20 cellular contexts compared by ENCODE assay signal in the genomic region with DNA sequence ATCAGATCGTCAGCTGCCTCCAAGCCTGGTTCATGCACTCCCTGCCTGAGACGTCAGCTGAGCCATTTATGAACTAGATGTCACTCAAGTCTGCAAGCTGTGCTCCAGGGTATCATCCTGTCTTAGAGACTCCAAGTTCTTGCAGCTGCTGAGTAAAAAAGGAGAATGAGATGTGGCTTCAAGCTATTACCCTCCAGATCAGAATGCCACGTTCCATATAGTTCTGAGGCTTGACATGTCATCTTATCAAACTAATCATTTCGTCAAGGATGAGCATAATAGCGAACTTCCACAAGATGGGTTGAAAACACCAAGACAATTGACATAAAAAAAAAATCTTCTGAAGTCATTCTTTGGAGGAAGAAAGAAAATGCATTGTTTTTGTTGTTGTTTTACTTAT.
"Had no signal": no experiment of that assay in that cellular context is flagged by ENCODE, and none has a peak within 500 bp of the region (broad histone marks: within the 10 kb centered on the region; RNA-seq: fewer than 3 reads in every experiment).

No MANE protein-coding gene starts in this region.

- DNase-seq: activated CD4-positive, alpha-beta memory T cell treated with anti-CD3 and anti-CD28 coated beads, Interleukin-2, amount 10 ng/mL, durations not matched to agents 7 days and 5 days; activated CD4-positive, alpha-beta T cell treated with anti-CD3 and anti-CD28 coated beads for 1 hour; activated CD4-positive, alpha-beta T cell treated with anti-CD3 and anti-CD28 coated beads, Interleukin-2, amount 10 ng/mL, durations not matched to agents 7 days and 5 days; activated CD8-positive, alpha-beta memory T cell treated with anti-CD3 and anti-CD28 coated beads, Interleukin-2, amount 50 U/mL, for 48 hours; activated gamma-delta T cell treated with Interleukin-2 at 50 U/mL for 16 hours; activated naive CD4-positive, alpha-beta T cell treated with anti-CD3 and anti-CD28 coated beads, Interleukin-2, amount 50 U/mL, for 16 hours; activated T-cell treated with anti-CD3 and anti-CD28 coated beads, Interleukin-2, amount 50 U/mL, for 24 hours; dermis blood vessel endothelial cell; effector CD4-positive, alpha-beta T cell; gastrocnemius medialis; glutamatergic neuron; left lung; lower lobe of right lung; mesenchymal stem cell; natural killer cell; stimulated activated CD4-positive, alpha-beta T cell treated with anti-CD3 and anti-CD28 coated beads, Interleukin-15, amount 100 ng/mL, for 24 hours; stimulated activated naive CD4-positive, alpha-beta T cell treated with Interleukin-2 at 50 U/mL for 16 hours; T1000 had no signal

- H3K4me1 ChIP-seq: gastrocnemius medialis, left lung, lower lobe of right lung, right atrium auricular region had no signal

- H3K4me3 ChIP-seq: gastrocnemius medialis, left lung, lower lobe of right lung, right atrium auricular region, tibial nerve had no signal

- H3K27me3 ChIP-seq: gastrocnemius medialis, left lung, right atrium auricular region, tibial nerve had no signal

- H3K9me3 ChIP-seq: gastrocnemius medialis, left lung, lower lobe of right lung, right atrium auricular region, tibial nerve had no signal

- H3K27ac ChIP-seq: gastrocnemius medialis, left lung, lower lobe of right lung, right atrium auricular region, tibial nerve had no signal

- H3K36me3 ChIP-seq: gastrocnemius medialis, left lung, lower lobe of right lung, right atrium auricular region, tibial nerve had no signal
